8 cellular contexts compared by ENCODE assay signal in genomic region chr2:8543065-8543411, GRCh38.
A peak's percentile ranks its signal among the peaks of the same experiment; 100 is the strongest.
DNase-seq lines count a peak whose midpoint lies in the region; ATAC-seq and TF ChIP-seq lines count a peak whose summit lies in the region.

No MANE protein-coding gene starts in this region.

- H3K36me3 ChIP-seq in stomach = no peaks in the 10 kb centered on the region

- H3K27me3 Mint-ChIP-seq in activated T-cell treated with anti-CD3 and anti-CD28 coated beads, Interleukin-2, amount 50 U/mL, for 4 hours (ENCODE audit: low read depth) = peaks cover 3% of the 10 kb centered on the region

- H3K27ac ChIP-seq in dorsolateral prefrontal cortex (peak overlapping the region in 38 of 59 donors; percentile 3 to 82 (median 47)), stomach (peak overlapping the region; percentile 9 to 82 (median 71))

- no peak for TF ChIP-seq POLR2A in stomach (IDR thresholded peaks at IDR 0.05)

- H3K4me1 Mint-ChIP-seq in activated T-cell treated with anti-CD3 and anti-CD28 coated beads, Interleukin-2, amount 50 U/mL, for 4 hours (ENCODE audit: low read depth) = peaks cover 89% of the 10 kb centered on the region

- no peaks in the 10 kb centered on the region for H3K9me3 ChIP-seq in stomach

- peaks cover 18 to 53% (median 27%) of the 10 kb centered on the region in 4 donors for H3K4me1 ChIP-seq in stomach

- peak overlapping the region; percentile 43 for H3K4me3 Mint-ChIP-seq in activated T-cell treated with anti-CD3 and anti-CD28 coated beads, Interleukin-2, amount 50 U/mL, for 4 hours

- TF ChIP-seq EP300 in stomach (IDR thresholded peaks at IDR 0.05) = no peak

- H3K27me3 ChIP-seq in dorsolateral prefrontal cortex (no peaks in the 10 kb centered on the region), stomach (no peaks in the 10 kb centered on the region)

- intact Hi-C loops in dorsolateral prefrontal cortex (cut with DNase I) (no loop called here), stomach (cut with DNase I; ENCODE audit: low total_unique reads) (no loop called here)

- peak; percentile 40 for DNase-seq in activated T-cell treated with anti-CD3 and anti-CD28 coated beads, Interleukin-2, amount 50 U/mL, for 4 hours
- DNase-seq in activated T-cell treated with anti-CD3 and anti-CD28 coated beads for 4 hours (no peak), dorsolateral prefrontal cortex (no peak), stomach (no peak), Ammon's horn (ENCODE audit: low spot score) (no peak), retina (no peak), HK-2 (ENCODE audit: unreplicated experiment) (no peak)

- 70 to 87% (median 85%) methylated on average over 4 to 7 of the region's 7 CpGs for whole genome bisulfite sequencing in stomach, 5 donors

- H3K36me3 Mint-ChIP-seq in activated T-cell treated with anti-CD3 and anti-CD28 coated beads, Interleukin-2, amount 50 U/mL, for 4 hours (ENCODE audit: insufficient read depth) = no peaks in the 10 kb centered on the region

- H3K9me3 Mint-ChIP-seq in activated T-cell treated with anti-CD3 and anti-CD28 coated beads, Interleukin-2, amount 50 U/mL, for 4 hours = no peaks in the 10 kb centered on the region

- TF ChIP-seq CTCF in dorsolateral prefrontal cortex (IDR thresholded peaks at IDR 0.05 in 54 of 56, conservative IDR thresholded peaks at IDR 0.05 in 2 of 56; ENCODE audit: low read depth in 1 of 56, partially characterized antibody in 56 of 56) (no peak), stomach (IDR thresholded peaks at IDR 0.05) (no peak)

- H3K4me3 ChIP-seq in dorsolateral prefrontal cortex = no peak overlapping the region
- no peak overlapping the region for H3K4me3 ChIP-seq in stomach

- peak; percentile 61 to 62 for ATAC-seq in activated T-cell treated with anti-CD3 and anti-CD28 coated beads, Interleukin-2, amount 50 U/mL, for 4 hours
- ATAC-seq in HG03558 (IDR thresholded peaks at IDR 0.05; ENCODE audit: extremely low read depth, unreplicated experiment) = peak; percentile 8
